In genomic region chr3:39291903-39292329, GRCh38 we compare ENCODE assay signal across 8 cellular contexts. TPM values are rescaled to one million over a fixed set of nuclear protein-coding genes. Genes with fewer than 3 reads are reported as not detected.
DNase-seq lines count a peak whose midpoint lies in the region; ATAC-seq and TF ChIP-seq lines count a peak whose summit lies in the region.

No MANE protein-coding gene starts in this region.

- no peaks in the 10 kb centered on the region for H3K27me3 ChIP-seq in NT2/D1 (ENCODE audit: insufficient read depth, insufficient read length)

- DNase-seq in ACHN (peak; percentile 46), NT2/D1 (ENCODE audit: low read depth, low spot score) (peak; percentile 66), endothelial cell (ENCODE audit: low spot score) (peak; percentile 83), middle frontal gyrus (ENCODE audit: extremely low spot score, low spot score) (peak; percentile 17)
- DNase-seq in activated CD8-positive, alpha-beta memory T cell treated with anti-CD3 and anti-CD28 coated beads, Interleukin-2, amount 10 ng/mL, durations not matched to agents 7 days and 5 days = peak; percentile 83
- DNase-seq in stimulated activated CD8-positive, alpha-beta memory T cell treated with anti-CD3 and anti-CD28 coated beads, Interleukin-7, amount 100 ng/mL, for 24 hours (ENCODE audit: low read depth) = peak; percentile 63

- no peaks in the 10 kb centered on the region for H3K4me1 ChIP-seq in NT2/D1 (ENCODE audit: insufficient read depth, insufficient read length)

- H3K9me3 Mint-ChIP-seq in activated CD8-positive, alpha-beta memory T cell treated with anti-CD3 and anti-CD28 coated beads, Interleukin-2, amount 10 ng/mL, durations not matched to agents 7 days and 5 days (ENCODE audit: low read depth) = no peaks in the 10 kb centered on the region
- H3K9me3 Mint-ChIP-seq in endothelial cell (ENCODE audit: unreplicated experiment) = peaks cover 4% of the 10 kb centered on the region

- H3K9ac ChIP-seq in NT2/D1 (ENCODE audit: insufficient read length, low read depth) = no peak overlapping the region

- no peak overlapping the region for H3K4me3 ChIP-seq in NT2/D1 (ENCODE audit: insufficient read length, low read depth)

- H3K36me3 ChIP-seq in NT2/D1 (ENCODE audit: insufficient read depth, insufficient read length, low read length) = no peaks in the 10 kb centered on the region

- peak overlapping the region; percentile 39 for H3K27ac Mint-ChIP-seq in activated CD8-positive, alpha-beta memory T cell treated with anti-CD3 and anti-CD28 coated beads, Interleukin-2, amount 10 ng/mL, durations not matched to agents 7 days and 5 days
- no peak overlapping the region for H3K27ac Mint-ChIP-seq in endothelial cell (ENCODE audit: unreplicated experiment)

- H3K4me1 Mint-ChIP-seq in activated CD8-positive, alpha-beta memory T cell treated with anti-CD3 and anti-CD28 coated beads, Interleukin-2, amount 10 ng/mL, durations not matched to agents 7 days and 5 days = peaks cover 67% of the 10 kb centered on the region
- peaks cover 26% of the 10 kb centered on the region for H3K4me1 Mint-ChIP-seq in endothelial cell (ENCODE audit: unreplicated experiment)

- no peaks in the 10 kb centered on the region for H3K9me3 ChIP-seq in NT2/D1 (ENCODE audit: insufficient read depth, low read length)

- peak; percentile 22 for ATAC-seq in GM19395 (IDR thresholded peaks at IDR 0.05; ENCODE audit: unreplicated experiment)
- ATAC-seq in activated CD8-positive, alpha-beta memory T cell treated with anti-CD3 and anti-CD28 coated beads, Interleukin-2, amount 10 ng/mL, durations not matched to agents 7 days and 5 days = peak; percentile 46
- ATAC-seq in HG03378 (IDR thresholded peaks at IDR 0.05; ENCODE audit: unreplicated experiment) = no peak

- peaks cover 3% of the 10 kb centered on the region for H3K36me3 Mint-ChIP-seq in activated CD8-positive, alpha-beta memory T cell treated with anti-CD3 and anti-CD28 coated beads, Interleukin-2, amount 10 ng/mL, durations not matched to agents 7 days and 5 days
- no peaks in the 10 kb centered on the region for H3K36me3 Mint-ChIP-seq in endothelial cell (ENCODE audit: low read depth, unreplicated experiment)

- no peak overlapping the region for H3K4me3 Mint-ChIP-seq in activated CD8-positive, alpha-beta memory T cell treated with anti-CD3 and anti-CD28 coated beads, Interleukin-2, amount 10 ng/mL, durations not matched to agents 7 days and 5 days
- H3K4me3 Mint-ChIP-seq in endothelial cell (ENCODE audit: unreplicated experiment) = no peak overlapping the region

- CTCF ChIA-PET in activated CD8-positive, alpha-beta memory T cell treated with anti-CD3 and anti-CD28 coated beads, Interleukin-2, amount 10 ng/mL, durations not matched to agents 7 days and 5 days (lab: Charles Lee) = interaction anchor here (0.7 to 10.0 kb wide), 73 partner anchors 11 to 1894 kb away, joined by 3 to 389 read pairs (median 4); partner anchors contain the start of genes CX3CR1, GORASP1, RPSA and TTC21A

- peak; percentile 88 for TF ChIP-seq CTCF in endothelial cell (IDR thresholded peaks at IDR 0.05; ENCODE audit: unreplicated experiment)

- no peaks in the 10 kb centered on the region for H3K27me3 Mint-ChIP-seq in activated CD8-positive, alpha-beta memory T cell treated with anti-CD3 and anti-CD28 coated beads, Interleukin-2, amount 10 ng/mL, durations not matched to agents 7 days and 5 days
- peaks cover 5% of the 10 kb centered on the region for H3K27me3 Mint-ChIP-seq in endothelial cell (ENCODE audit: unreplicated experiment)

- in situ Hi-C loops in ACHN (cut with HindIII; ENCODE audit: low pct_ligation_motif_present, low pct_unique_long_range_greater_than_20kb, low sequenced_read_pairs) = no loop called here

RNA-seq across cellular contexts. Expression of gene CX3CR1, which starts 12.1 kb away (rescaled TPM):
- total RNA-seq in activated CD8-positive, alpha-beta memory T cell treated with anti-CD3 and anti-CD28 coated beads, Interleukin-2, amount 10 ng/mL, durations not matched to agents 7 days and 5 days = 1 to 10 TPM in 1 of 2 experiments, under 1 TPM in 1; 0.41 to 3.7 TPM
- 4.2 TPM for total RNA-seq in endothelial cell (ENCODE audit: unreplicated experiment)

RNA-seq across cellular contexts. Expression of gene CCR8, which starts 37.6 kb away (rescaled TPM):
- total RNA-seq in activated CD8-positive, alpha-beta memory T cell treated with anti-CD3 and anti-CD28 coated beads, Interleukin-2, amount 10 ng/mL, durations not matched to agents 7 days and 5 days = 10 to 100 TPM in 1 of 2 experiments, 1 to 10 TPM in 1; 3.7 to 47.6 TPM
- total RNA-seq in endothelial cell (ENCODE audit: unreplicated experiment) = not detected

Comparison
In these comparisons a context has a peak if more than half of its experiments do, and no peak if none do; other contexts are left out.
1. DNase-seq: peak in every context shown above with its lines; median percentile 83 in activated CD8-positive, alpha-beta memory T cell treated with anti-CD3 and anti-CD28 coated beads, Interleukin-2, amount 10 ng/mL, durations not matched to agents 7 days and 5 days; 83 in endothelial cell; 66 in NT2/D1; 63 in stimulated activated CD8-positive, alpha-beta memory T cell treated with anti-CD3 and anti-CD28 coated beads, Interleukin-7, amount 100 ng/mL, for 24 hours; 46 in ACHN; 17 in middle frontal gyrus.